ENCODE assay signal across 14 cellular contexts in the genomic region with DNA sequence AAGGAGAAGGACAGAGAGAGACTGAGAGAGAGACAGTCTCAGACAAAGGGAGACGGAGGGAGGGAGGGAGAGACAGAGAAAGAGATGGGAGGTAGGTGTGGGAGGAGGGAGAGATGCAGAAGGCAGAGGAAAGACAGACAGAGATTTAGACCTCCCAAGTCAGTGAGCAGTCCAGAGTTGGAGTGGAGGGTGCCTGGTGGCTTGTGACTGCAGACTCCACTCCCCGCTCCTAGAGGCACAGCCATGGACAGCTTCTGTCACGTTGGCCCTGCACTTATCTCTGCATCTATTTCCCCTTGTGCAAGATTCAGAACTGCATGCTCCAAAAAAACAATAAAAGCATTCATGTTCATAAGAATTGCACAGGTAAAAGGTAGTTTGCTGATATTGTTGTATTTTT. TPM values are rescaled to one million over a fixed set of nuclear protein-coding genes. Genes with fewer than 3 reads are reported as not detected.
DNase-seq lines count a peak whose midpoint lies in the region; ATAC-seq and TF ChIP-seq lines count a peak whose summit lies in the region.
"Had no signal": no experiment of that assay in that cellular context is flagged by ENCODE, and none has a peak within 500 bp of the region (broad histone marks: within the 10 kb centered on the region; RNA-seq: fewer than 3 reads in every experiment).

No MANE protein-coding gene starts in this region.

- no peaks in the 10 kb centered on the region for H3K27me3 Mint-ChIP-seq in activated T-cell treated with anti-CD3 and anti-CD28 coated beads, Interleukin-2, amount 50 U/mL, for 24 hours
- no peaks in the 10 kb centered on the region for H3K27me3 Mint-ChIP-seq in activated B cell treated with CpG ODN at 0.5 μM for 24 hours

- peaks cover 0 to 13% (median 8%) of the 10 kb centered on the region in 4 donors for H3K4me1 ChIP-seq in upper lobe of left lung

- H3K27me3 ChIP-seq in upper lobe of left lung: no peaks in the 10 kb centered on the region
- H3K27me3 ChIP-seq: ovary had no signal

- no peaks in the 10 kb centered on the region for H3K9me3 Mint-ChIP-seq in activated T-cell treated with anti-CD3 and anti-CD28 coated beads, Interleukin-2, amount 50 U/mL, for 24 hours
- no peaks in the 10 kb centered on the region for H3K9me3 Mint-ChIP-seq in activated B cell treated with CpG ODN at 0.5 μM for 24 hours

- TF ChIP-seq POLR2A in upper lobe of left lung (IDR thresholded peaks at IDR 0.05): no peak

- H3K4me3 ChIP-seq in upper lobe of left lung: no peak overlapping the region
- H3K4me3 ChIP-seq: ovary had no signal

- H3K36me3 ChIP-seq in upper lobe of left lung: no peaks in the 10 kb centered on the region
- H3K36me3 ChIP-seq: ovary had no signal

- POLR2A ChIA-PET in activated B cell treated with CpG ODN at 0.5 μM for 24 hours (lab: Charles Lee): interaction anchor here (1.1 to 11.8 kb wide), 6 partner anchors 8 to 173 kb away, joined by 3 to 257 read pairs (median 54); a partner anchor contains a TSS

- in situ Hi-C loops in ACHN (cut with HindIII; ENCODE audit: low pct_ligation_motif_present, low pct_unique_long_range_greater_than_20kb, low sequenced_read_pairs): no loop called here

- DNase-seq in activated T-cell treated with anti-CD3 and anti-CD28 coated beads, Interleukin-2, amount 50 U/mL, for 24 hours: no peak
- no peak for DNase-seq in activated T-cell treated with anti-CD3 and anti-CD28 coated beads, Interleukin-2, amount 50 U/mL, for 1 hour
- DNase-seq in activated B cell treated with CpG ODN at 0.5 μM for 24 hours (no peak), left kidney (ENCODE audit: low read depth, low spot score) (peak; percentile 28), upper lobe of left lung (no peak), NCI-H226 (no peak), ACHN (no peak)
- DNase-seq: GDM1; GOT3; NCI-H2171 treated with DMSO at 0.1 percent for 48 hours; ovary; stimulated activated CD4-positive, alpha-beta T cell treated with anti-CD3 and anti-CD28 coated beads, Interleukin-1b, Interleukin-23, amount 100 ng/mL, for 48 hours had no signal

- TF ChIP-seq CTCF in activated B cell treated with CpG ODN at 0.5 μM for 24 hours (IDR thresholded peaks at IDR 0.05): no peak
- no peak for TF ChIP-seq CTCF in upper lobe of left lung (IDR thresholded peaks at IDR 0.05)

- H3K27ac ChIP-seq in upper lobe of left lung: peak overlapping the region in 3 of 4 donors; percentile 24 to 62 (median 32)
- H3K27ac ChIP-seq: ovary, RWPE1 had no signal

- peaks cover 65% of the 10 kb centered on the region for H3K36me3 Mint-ChIP-seq in activated T-cell treated with anti-CD3 and anti-CD28 coated beads, Interleukin-2, amount 50 U/mL, for 24 hours (ENCODE audit: low read depth)
- H3K36me3 Mint-ChIP-seq in activated B cell treated with CpG ODN at 0.5 μM for 24 hours (ENCODE audit: low read depth): peaks cover 56% of the 10 kb centered on the region

- WGBS in upper lobe of left lung, 2 donors: 50 to 60% methylated on average over 3 of the region's 3 CpGs

- H3K9me3 ChIP-seq in upper lobe of left lung: no peaks in the 10 kb centered on the region
- H3K9me3 ChIP-seq: ovary had no signal

- ATAC-seq in activated B cell treated with CpG ODN at 0.5 μM for 24 hours (ENCODE audit: low read depth) (no peak), upper lobe of left lung (ENCODE audit: low FRiP score in 2 of 2) (peak in 1 of 2 donors; percentile 27), HG03460 (IDR thresholded peaks at IDR 0.05; ENCODE audit: unreplicated experiment) (no peak)

- CTCF ChIA-PET in activated B cell treated with CpG ODN at 0.5 μM for 24 hours (lab: Charles Lee): interaction anchor here (1.2 to 2.8 kb wide), 9 partner anchors 8 to 110 kb away, joined by 3 to 9 read pairs (median 4); a partner anchor contains a TSS

- peaks cover 78% of the 10 kb centered on the region for H3K4me1 Mint-ChIP-seq in activated T-cell treated with anti-CD3 and anti-CD28 coated beads, Interleukin-2, amount 50 U/mL, for 24 hours (ENCODE audit: low read depth)
- peaks cover 95% of the 10 kb centered on the region for H3K4me1 Mint-ChIP-seq in activated B cell treated with CpG ODN at 0.5 μM for 24 hours

- H3K27ac Mint-ChIP-seq in activated T-cell treated with anti-CD3 and anti-CD28 coated beads, Interleukin-2, amount 50 U/mL, for 24 hours: peak overlapping the region; percentile 96
- H3K27ac Mint-ChIP-seq in activated B cell treated with CpG ODN at 0.5 μM for 24 hours: peak overlapping the region; percentile 96

- H3K4me3 Mint-ChIP-seq in activated T-cell treated with anti-CD3 and anti-CD28 coated beads, Interleukin-2, amount 50 U/mL, for 24 hours: peak overlapping the region; percentile 88
- H3K4me3 Mint-ChIP-seq in activated B cell treated with CpG ODN at 0.5 μM for 24 hours: peak overlapping the region; percentile 69

- TF ChIP-seq EP300 in upper lobe of left lung (IDR thresholded peaks at IDR 0.05): no peak

- intact Hi-C loops in activated B cell treated with CpG ODN at 0.5 μM for 24 hours (cut with micrococcal nuclease): no loop called here

RNA-seq across cellular contexts. Expression of a gene that starts 10.7 kb away (rescaled TPM):
- total RNA-seq in activated B cell treated with CpG ODN at 0.5 μM for 24 hours: 301 and 325 TPM in 2 replicates
- 10 to 100 TPM; 33.8 to 65.1 (median 49.8) TPM for total RNA-seq in upper lobe of left lung
